ENCODE assay signal across 14 cellular contexts in genomic region chr5:177539411-177539810, GRCh38. TPM values are rescaled to one million over a fixed set of nuclear protein-coding genes. Genes with fewer than 3 reads are reported as not detected.
DNase-seq lines count a peak whose midpoint lies in the region; ATAC-seq and TF ChIP-seq lines count a peak whose summit lies in the region.
"Had no signal": no experiment of that assay in that cellular context is flagged by ENCODE, and none has a peak within 500 bp of the region (broad histone marks: within the 10 kb centered on the region; RNA-seq: fewer than 3 reads in every experiment).

No MANE protein-coding gene starts in this region.

- H3K36me3 ChIP-seq in brain microvascular endothelial cell (replicated peaks) (peaks cover 5% of the 10 kb centered on the region), cardiac muscle cell (peaks cover 13% of the 10 kb centered on the region), OCI-LY7 (ENCODE audit: insufficient read depth, low read length) (peaks cover 63% of the 10 kb centered on the region)

- no peaks in the 10 kb centered on the region for H3K79me2 ChIP-seq in OCI-LY7 (ENCODE audit: insufficient read depth, low read depth, low read length)

- in situ Hi-C loops in brain microvascular endothelial cell (cut with HindIII; ENCODE audit: low pct_ligation_motif_present, low sequenced_read_pairs) = no loop called here

- H4K20me1 ChIP-seq in OCI-LY7 (ENCODE audit: insufficient read depth, low read length) = no peaks in the 10 kb centered on the region

- DNase-seq in GM04503 (ENCODE audit: low read depth) (peak; percentile 77), brain microvascular endothelial cell (peak; percentile 49), cardiac muscle cell (ENCODE audit: low read depth in 1 of 2, low spot score in 1 of 2) (peak in 1 of 2 donors; percentile 97), OCI-LY7 (ENCODE audit: low spot score) (no peak), NCI-H1417 treated with DMSO at 0.1 percent for 48 hours (lab: John Stamatoyannopoulos, UW) (no peak)
- DNase-seq: activated naive CD8-positive, alpha-beta T cell treated with anti-CD3 and anti-CD28 coated beads, Interleukin-2, amount 50 U/mL, for 24 hours; CD8-positive, alpha-beta memory T cell; kidney; naive thymus-derived CD4-positive, alpha-beta T cell; stimulated activated CD4-positive, alpha-beta T cell treated with anti-CD3 and anti-CD28 coated beads, Interleukin-12 subunit alpha, Interleukin-12 subunit beta, amount 100 ng/mL, for 4 hours had no signal

- peaks cover 23% of the 10 kb centered on the region for H3K4me1 ChIP-seq in cardiac muscle cell (ENCODE audit: low read depth)
- H3K4me1 ChIP-seq in OCI-LY7 (ENCODE audit: insufficient read depth, low read length, poor library complexity, severe bottlenecking) = no peaks in the 10 kb centered on the region

- H3K4me3 ChIP-seq in brain microvascular endothelial cell (ENCODE audit: low read depth, low read length) (no peak overlapping the region), cardiac muscle cell (no peak overlapping the region), skin epidermis (no peak overlapping the region), OCI-LY7 (ENCODE audit: low read depth, low read length, poor library complexity, severe bottlenecking) (no peak overlapping the region)

- no peak for TF ChIP-seq CTCF in brain microvascular endothelial cell (IDR thresholded peaks at IDR 0.05; ENCODE audit: low read depth, low read length, missing control alignments)
- no peak for TF ChIP-seq CTCF in cardiac muscle cell (IDR thresholded peaks at IDR 0.05; ENCODE audit: low read depth, low read length)
- TF ChIP-seq CTCF in OCI-LY7 (conservative IDR thresholded peaks at IDR 0.05; ENCODE audit: low read length) = no peak

- no TSS peak for BruUV-seq in OCI-LY7 (replicated peaks; lab: Mats Ljungman, UMichigan)

- no peak for ATAC-seq in HG02885 (IDR thresholded peaks at IDR 0.05; ENCODE audit: poor library complexity, unreplicated experiment)
- ATAC-seq in GM21515 (IDR thresholded peaks at IDR 0.05; ENCODE audit: unreplicated experiment) = no peak
- ATAC-seq: activated naive CD8-positive, alpha-beta T cell treated with anti-CD3 and anti-CD28 coated beads, Interleukin-2, amount 50 U/mL, for 24 hours; HCT116; naive thymus-derived CD4-positive, alpha-beta T cell had no signal

- H3K27ac ChIP-seq in brain microvascular endothelial cell (no peak overlapping the region), cardiac muscle cell (peak overlapping the region; percentile 94), skin epidermis (peak overlapping the region in 19 of 21 experiments; percentile 3 to 76 (median 53)), OCI-LY7 (ENCODE audit: low read depth, low read length, poor library complexity, severe bottlenecking) (no peak overlapping the region)

- CTCF ChIA-PET in OCI-LY7 (lab: Charles Lee; ENCODE audit: unreplicated experiment) = no interaction called here

- intact Hi-C loops in OCI-LY7 (cut with micrococcal nuclease; ENCODE audit: unreplicated experiment) = no loop called here

- H3K9me2 ChIP-seq in OCI-LY7 (ENCODE audit: insufficient read depth, low read length) = no peaks in the 10 kb centered on the region

- H3K4me2 ChIP-seq in OCI-LY7 (ENCODE audit: low read length) = no peak overlapping the region

- POLR2A ChIA-PET in OCI-LY7 (lab: Charles Lee) = interaction anchor here (0.7 kb wide), 1 partner anchor 868 kb away, joined by 7 read pairs; no protein-coding TSS in a partner anchor

- H3K9me3 ChIP-seq in cardiac muscle cell (ENCODE audit: low read depth) = no peaks in the 10 kb centered on the region
- no peaks in the 10 kb centered on the region for H3K9me3 ChIP-seq in OCI-LY7 (ENCODE audit: low read length)

- H3K27me3 ChIP-seq in brain microvascular endothelial cell (replicated peaks) (no peaks in the 10 kb centered on the region), cardiac muscle cell (no peaks in the 10 kb centered on the region)

- H2AFZ ChIP-seq in OCI-LY7 (ENCODE audit: low read length) = no peak overlapping the region

RNA-seq across cellular contexts. Expression of gene FAM193B, which starts 15.0 kb away (rescaled TPM):
- 62.2 and 80.9 TPM in 2 replicates for total RNA-seq in cardiac muscle cell
- 67.4 and 80.2 TPM in 2 replicates for polyA plus RNA-seq in cardiac muscle cell
- 63.2 and 92.8 TPM in 2 replicates for total RNA-seq in OCI-LY7 (2014; rRNA removed; shearing (Covaris generic))
- 104 and 113 TPM in 2 replicates for total RNA-seq in OCI-LY7 (2022)

RNA-seq across cellular contexts. Expression of gene DDX41, which starts 22.6 kb away (rescaled TPM):
- total RNA-seq in cardiac muscle cell (183 and 223 TPM in 2 replicates), OCI-LY7 (2022) (145 and 169 TPM in 2 replicates)
- 107 and 109 TPM in 2 replicates for polyA plus RNA-seq in cardiac muscle cell
- total RNA-seq in OCI-LY7 (2014; rRNA removed; shearing (Covaris generic)) = 216 and 224 TPM in 2 replicates

RNA-seq across cellular contexts. Expression of gene DOK3, which starts 29.8 kb away (rescaled TPM):
- total RNA-seq in cardiac muscle cell = 2.4 and 6.0 TPM in 2 replicates
- 0.95 and 3.7 TPM in 2 replicates for polyA plus RNA-seq in cardiac muscle cell
- 186 and 197 TPM in 2 replicates for total RNA-seq in OCI-LY7 (2014; rRNA removed; shearing (Covaris generic))
- total RNA-seq in OCI-LY7 (2022) = 260 and 268 TPM in 2 replicates

RNA-seq across cellular contexts. Expression of gene PDLIM7, which starts 42.0 kb away (rescaled TPM):
- total RNA-seq in cardiac muscle cell = 165 and 255 TPM in 2 replicates
- 328 and 537 TPM in 2 replicates for polyA plus RNA-seq in cardiac muscle cell
- 38.8 and 41.4 TPM in 2 replicates for total RNA-seq in OCI-LY7 (2014; rRNA removed; shearing (Covaris generic))
- total RNA-seq in OCI-LY7 (2022) = 58.0 and 78.9 TPM in 2 replicates

RNA-seq across cellular contexts. Expression of gene TMED9, which starts 52.6 kb away (rescaled TPM):
- total RNA-seq in cardiac muscle cell (146 and 176 TPM in 2 replicates), OCI-LY7 (2022) (125 and 134 TPM in 2 replicates)
- polyA plus RNA-seq in cardiac muscle cell = 228 and 317 TPM in 2 replicates
- 67.6 and 89.7 TPM in 2 replicates for total RNA-seq in OCI-LY7 (2014; rRNA removed; shearing (Covaris generic))

Comparison
In these comparisons a context has a peak if more than half of its experiments do, and no peak if none do; other contexts are left out.
1. DNase-seq: peak in GM04503 (single experiment) and brain microvascular endothelial cell (single experiment); none in OCI-LY7 (single experiment) and NCI-H1417 treated with DMSO at 0.1 percent for 48 hours (single experiment).
2. H3K27ac ChIP-seq: peak in cardiac muscle cell (single experiment) and skin epidermis (19 of 21); none in brain microvascular endothelial cell (single experiment) and OCI-LY7 (single experiment).
3. RNA of gene DOK3, which starts 29.8 kb away (total RNA-seq): 186 to 268 TPM in OCI-LY7; 2.4 to 6.0 TPM in cardiac muscle cell; every median in the first group is over 10 times any median in the second.